1 cellular context compared by ENCODE assay signal in genomic region chr5:133026664-133027153, GRCh38.
TF ChIP-seq lines count a peak whose summit lies in the region.

No MANE protein-coding gene starts in this region.

TF ChIP-seq in K562, 482 proteins besides CTCF, POLR2A, EP300 and RAD21:
- TF ChIP-seq VEZF1 (CRISPR knock-in tag; IDR thresholded peaks at IDR 0.05) (peak; percentile 62), NONO (IDR thresholded peaks at IDR 0.05; ENCODE audit: low read depth in 2 of 2, low read length in 1 of 2) (0 out of 4 replicates have a peak, but pooled peaks of 1 of the 2 experiments have one; percentile 10), SRSF7 (optimal IDR thresholded peaks at IDR 0.05; ENCODE audit: low read depth, low read length) (no peak), ZNF589 (CRISPR knock-in tag; IDR thresholded peaks at IDR 0.05; ENCODE audit: low read depth) (0 out of 2 replicates have a peak, but pooled peaks have one; percentile 2), ZNF395 (CRISPR knock-in tag; IDR thresholded peaks at IDR 0.05) (0 out of 2 replicates have a peak, but pooled peaks have one; percentile 21), CBX3 (IDR thresholded peaks at IDR 0.05; ENCODE audit: borderline replicate concordance in 1 of 2, low read length in 2 of 2) (no peak), MTA3 (IDR thresholded peaks at IDR 0.05; ENCODE audit: borderline replicate concordance) (no peak)
TF ChIP-seq in K562: peak in this region for 4.
